19 cellular contexts compared by ENCODE assay signal in the genomic region with DNA sequence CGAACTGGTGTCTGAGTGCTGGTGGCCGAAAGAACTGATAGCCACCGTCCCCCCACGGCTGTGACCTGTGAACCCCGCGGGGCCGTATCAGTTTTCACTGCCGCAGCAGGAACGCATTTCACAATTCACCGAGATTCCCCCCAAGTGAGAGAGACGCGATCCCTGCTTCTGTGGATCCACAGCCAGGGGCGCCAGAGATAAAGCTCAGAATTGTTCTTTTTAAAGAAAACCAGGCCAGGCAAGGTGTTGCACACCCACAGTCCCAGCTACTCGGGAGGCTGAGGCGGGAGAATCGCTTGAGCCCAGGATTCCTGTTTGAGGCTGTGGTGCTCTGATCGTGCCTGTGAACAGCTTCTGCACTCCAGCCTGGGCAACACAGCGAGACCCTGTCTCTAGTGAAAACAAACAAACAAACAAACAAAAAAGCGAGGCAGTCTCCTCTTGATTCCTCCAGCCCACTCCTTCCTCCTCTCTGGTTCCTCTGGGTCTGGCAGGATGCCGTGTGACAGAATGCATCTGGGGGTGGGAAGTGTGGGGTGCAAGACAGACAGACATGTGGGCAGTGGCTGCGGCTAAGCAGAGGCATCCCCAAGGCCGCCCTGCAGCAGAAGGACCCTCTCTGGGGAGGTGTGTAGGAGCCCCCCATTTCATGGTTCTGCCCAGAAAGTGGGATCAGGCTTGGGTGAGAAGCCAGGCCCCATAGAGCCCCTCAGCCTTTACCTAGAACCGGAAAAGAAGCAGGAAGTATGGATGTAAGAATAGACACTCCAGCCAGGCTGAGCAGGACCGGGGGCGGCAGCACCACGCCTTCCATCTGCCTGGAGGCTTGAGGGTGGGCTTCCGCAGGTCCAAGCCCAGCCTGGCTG. TPM values are rescaled to one million over a fixed set of nuclear protein-coding genes. Genes with fewer than 3 reads are reported as not detected.
DNase-seq lines count a peak whose midpoint lies in the region; ATAC-seq and TF ChIP-seq lines count a peak whose summit lies in the region.
"Had no signal": no experiment of that assay in that cellular context is flagged by ENCODE, and none has a peak within 500 bp of the region (broad histone marks: within the 10 kb centered on the region; RNA-seq: fewer than 3 reads in every experiment).

No MANE protein-coding gene starts in this region.

- H3K9ac ChIP-seq in NT2/D1 (ENCODE audit: insufficient read length, low read depth) (peak overlapping the region; percentile 36), fibroblast of lung (ENCODE audit: insufficient read depth, low read length) (no peak overlapping the region)

- ATAC-seq in aorta (ENCODE audit: low FRiP score) (no peak), HG03039 (IDR thresholded peaks at IDR 0.05; ENCODE audit: unreplicated experiment) (no peak)
- ATAC-seq: activated CD4-positive, alpha-beta T cell treated with anti-CD3 and anti-CD28 coated beads for 36 hours; heart left ventricle had no signal

- H3K9me3 ChIP-seq in NT2/D1 (ENCODE audit: insufficient read depth, low read length): no peaks in the 10 kb centered on the region
- H3K9me3 ChIP-seq in fibroblast of lung (ENCODE audit: control insufficient read depth, insufficient read depth, low read depth, low read length): no peaks in the 10 kb centered on the region
- H3K9me3 ChIP-seq in aorta (ENCODE audit: control insufficient read depth, low read length): no peaks in the 10 kb centered on the region
- H3K9me3 ChIP-seq: heart left ventricle, MG63, thoracic aorta had no signal

- 77 to 83% methylated on average over 27 of the region's 27 CpGs for WGBS in aorta, 2 donors

- H3K27ac ChIP-seq in fibroblast of lung (ENCODE audit: insufficient read depth, low read length): no peak overlapping the region
- H3K27ac ChIP-seq in aorta (ENCODE audit: low read depth in 1 of 2, low read length in 2 of 2): no peak overlapping the region
- H3K27ac ChIP-seq: epithelial cell of prostate, heart left ventricle, thoracic aorta had no signal

- H3K4me3 Mint-ChIP-seq in neural crest cell: no peak overlapping the region
- H3K4me3 Mint-ChIP-seq: activated CD4-positive, alpha-beta T cell treated with anti-CD3 and anti-CD28 coated beads for 36 hours; activated naive CD8-positive, alpha-beta T cell treated with anti-CD3 and anti-CD28 coated beads for 36 hours; T-helper 2 cell treated with Interferon-gamma antibody and Interleukin-4, amounts not matched to agents 5 μg/mL and 100 μg/mL, for 36 hours had no signal

- H4K20me1 ChIP-seq in fibroblast of lung (ENCODE audit: control insufficient read depth, extremely low read depth, insufficient read depth, low read length): no peaks in the 10 kb centered on the region

- peaks cover 5% of the 10 kb centered on the region for H3K27me3 Mint-ChIP-seq in neural crest cell (ENCODE audit: low read depth)
- H3K27me3 Mint-ChIP-seq: activated CD4-positive, alpha-beta T cell treated with anti-CD3 and anti-CD28 coated beads for 36 hours; activated naive CD8-positive, alpha-beta T cell treated with anti-CD3 and anti-CD28 coated beads for 36 hours had no signal

- H3K36me3 ChIP-seq in NT2/D1 (ENCODE audit: insufficient read depth, insufficient read length, low read length): no peaks in the 10 kb centered on the region
- no peaks in the 10 kb centered on the region for H3K36me3 ChIP-seq in fibroblast of lung (ENCODE audit: control insufficient read depth, insufficient read depth, low read length)
- H3K36me3 ChIP-seq in aorta (ENCODE audit: control insufficient read depth in 1 of 2, insufficient read depth in 2 of 2, low read length in 1 of 2): no peaks in the 10 kb centered on the region
- H3K36me3 ChIP-seq: heart left ventricle, MG63, thoracic aorta had no signal

- peak; percentile 13 for TF ChIP-seq CTCF in AG09309 (IDR thresholded peaks at IDR 0.05; ENCODE audit: control insufficient read depth, insufficient read depth, low read depth, low read length, missing control alignments)
- peak; percentile 3 to 37 for TF ChIP-seq CTCF in fibroblast of lung (conservative IDR thresholded peaks at IDR 0.05 in 1 of 2, IDR thresholded peaks at IDR 0.05 in 1 of 2; ENCODE audit: low read depth in 1 of 2, low read length in 2 of 2)
- peak; percentile 36 for TF ChIP-seq CTCF in neural crest cell (conservative IDR thresholded peaks at IDR 0.05)

- H3K9me3 Mint-ChIP-seq in neural crest cell: no peaks in the 10 kb centered on the region
- H3K9me3 Mint-ChIP-seq: activated naive CD8-positive, alpha-beta T cell treated with anti-CD3 and anti-CD28 coated beads for 36 hours; T-helper 2 cell treated with Interferon-gamma antibody and Interleukin-4, amounts not matched to agents 5 μg/mL and 100 μg/mL, for 36 hours had no signal

- H3K27ac Mint-ChIP-seq in neural crest cell (ENCODE audit: unreplicated experiment): no peak overlapping the region
- H3K27ac Mint-ChIP-seq: activated CD4-positive, alpha-beta T cell treated with anti-CD3 and anti-CD28 coated beads for 36 hours; activated naive CD8-positive, alpha-beta T cell treated with anti-CD3 and anti-CD28 coated beads for 36 hours; T-helper 2 cell treated with Interferon-gamma antibody and Interleukin-4, amounts not matched to agents 5 μg/mL and 100 μg/mL, for 36 hours had no signal

- DNase-seq in AG09309 (ENCODE audit: low read depth) (no peak), NT2/D1 (ENCODE audit: low read depth, low spot score) (no peak), fibroblast of lung (ENCODE audit: low read depth in 2 of 2) (no peak), neural crest cell (ENCODE audit: low read depth, low spot score) (no peak), aorta (no peak), NCI-H1417 (lab: John Stamatoyannopoulos, UW) (no peak), NCI-H524 (lab: John Stamatoyannopoulos, UW) (no peak)
- DNase-seq: activated CD4-positive, alpha-beta T cell treated with anti-CD3 and anti-CD28 coated beads for 36 hours; activated naive CD8-positive, alpha-beta T cell treated with anti-CD3 and anti-CD28 coated beads for 36 hours; MG63; SHP77; stimulated activated CD4-positive, alpha-beta T cell treated with anti-CD3 and anti-CD28 coated beads, Interleukin-1b, Interleukin-23, amount 100 ng/mL, for 48 hours had no signal

- H3K4me1 Mint-ChIP-seq in neural crest cell: peaks cover 8% of the 10 kb centered on the region
- H3K4me1 Mint-ChIP-seq: activated CD4-positive, alpha-beta T cell treated with anti-CD3 and anti-CD28 coated beads for 36 hours; activated naive CD8-positive, alpha-beta T cell treated with anti-CD3 and anti-CD28 coated beads for 36 hours had no signal

- no peaks in the 10 kb centered on the region for H3K79me2 ChIP-seq in fibroblast of lung (ENCODE audit: control insufficient read depth, insufficient read depth, low read length)

- intact Hi-C loops in aorta (cut with DNase I): no loop called here

- no peak overlapping the region for H2AFZ ChIP-seq in fibroblast of lung (ENCODE audit: low read length)

- H3K27me3 ChIP-seq in NT2/D1 (ENCODE audit: insufficient read depth, insufficient read length): no peaks in the 10 kb centered on the region
- no peaks in the 10 kb centered on the region for H3K27me3 ChIP-seq in fibroblast of lung (ENCODE audit: control insufficient read depth, insufficient read depth, low read length)
- H3K27me3 ChIP-seq in aorta (ENCODE audit: control insufficient read depth in 1 of 2, insufficient read depth in 2 of 2, low read length in 1 of 2): no peaks in the 10 kb centered on the region
- H3K27me3 ChIP-seq: heart left ventricle, MG63 had no signal

- no peak overlapping the region for H3K4me3 ChIP-seq in AG09309 (ENCODE audit: control insufficient read depth, low read depth, low read length)
- H3K4me3 ChIP-seq in NT2/D1 (ENCODE audit: insufficient read length, low read depth): no peak overlapping the region
- no peak overlapping the region for H3K4me3 ChIP-seq in fibroblast of lung (replicated peaks in 1 of 4; ENCODE audit: control extremely low read depth in 1 of 4, insufficient read depth in 1 of 4, low read depth in 3 of 4, low read length in 4 of 4)
- no peak overlapping the region for H3K4me3 ChIP-seq in aorta (ENCODE audit: low read length in 2 of 2)
- H3K4me3 ChIP-seq: heart left ventricle, MG63, thoracic aorta had no signal

- no peaks in the 10 kb centered on the region for H3K36me3 Mint-ChIP-seq in neural crest cell (ENCODE audit: low read depth)
- H3K36me3 Mint-ChIP-seq: activated naive CD8-positive, alpha-beta T cell treated with anti-CD3 and anti-CD28 coated beads for 36 hours had no signal

- peaks cover 12% of the 10 kb centered on the region for H3K4me1 ChIP-seq in NT2/D1 (ENCODE audit: insufficient read depth, insufficient read length)
- no peaks in the 10 kb centered on the region for H3K4me1 ChIP-seq in fibroblast of lung (ENCODE audit: control insufficient read depth, extremely low read depth, insufficient read depth, low read length)
- no peaks in the 10 kb centered on the region for H3K4me1 ChIP-seq in aorta (ENCODE audit: control insufficient read depth in 1 of 2, insufficient read depth in 2 of 2, low read length in 2 of 2)

- H3K4me2 ChIP-seq in fibroblast of lung (ENCODE audit: extremely low read depth, insufficient read depth, low read length): no peak overlapping the region

RNA-seq across cellular contexts. Expression of a gene that starts 39.2 kb away (rescaled TPM):
- total RNA-seq in fibroblast of lung (1.3 and 2.0 TPM in 2 replicates), neural crest cell (3.9 and 6.8 TPM in 2 replicates), aorta (10 to 100 TPM; 24.8 to 44.0 TPM)
- polyA plus RNA-seq in fibroblast of lung (2.7 and 3.3 TPM in 2 replicates), aorta (1 to 10 TPM; 2.3 to 6.9 TPM)
- 1.8 and 5.1 TPM in 2 replicates for polyA plus RNA-seq in fibroblast of lung (2012)
- 5.5 and 20.9 TPM in 2 replicates for polyA minus RNA-seq in fibroblast of lung (ENCODE audit: low replicate concordance)

RNA-seq across cellular contexts. Expression of a gene that starts 41.7 kb away (rescaled TPM):
- total RNA-seq in fibroblast of lung: 0.50 and 1.0 TPM in 2 replicates
- 0.28 and 0.63 TPM in 2 replicates for polyA plus RNA-seq in fibroblast of lung
- polyA plus RNA-seq in fibroblast of lung (2012): 0.03 and 0.41 TPM in 2 replicates
- not detected in 2 replicates for polyA minus RNA-seq in fibroblast of lung (ENCODE audit: low replicate concordance)
- not detected in 2 replicates for total RNA-seq in neural crest cell
- 1 to 10 TPM; 1.7 to 2.7 TPM for total RNA-seq in aorta
- polyA plus RNA-seq in aorta: 1 to 10 TPM; 1.1 to 2.3 TPM

RNA-seq across cellular contexts. Expression of a gene that starts 55.8 kb away (rescaled TPM):
- total RNA-seq in fibroblast of lung: not detected in 2 replicates
- polyA plus RNA-seq in fibroblast of lung: not detected in 2 replicates
- polyA plus RNA-seq in fibroblast of lung (2012): not detected in 2 replicates
- polyA minus RNA-seq in fibroblast of lung (ENCODE audit: low replicate concordance): not detected in 2 replicates
- not detected in 2 replicates for total RNA-seq in neural crest cell
- not detected for total RNA-seq in aorta
- polyA plus RNA-seq in aorta: not detected
- total RNA-seq: activated CD4-positive, alpha-beta T cell treated with anti-CD3 and anti-CD28 coated beads for 36 hours; activated naive CD8-positive, alpha-beta T cell treated with anti-CD3 and anti-CD28 coated beads for 36 hours; cerebellum; renal cortical epithelial cell; thoracic aorta had no signal
